11 cellular contexts compared by ENCODE assay signal in the genomic region with DNA sequence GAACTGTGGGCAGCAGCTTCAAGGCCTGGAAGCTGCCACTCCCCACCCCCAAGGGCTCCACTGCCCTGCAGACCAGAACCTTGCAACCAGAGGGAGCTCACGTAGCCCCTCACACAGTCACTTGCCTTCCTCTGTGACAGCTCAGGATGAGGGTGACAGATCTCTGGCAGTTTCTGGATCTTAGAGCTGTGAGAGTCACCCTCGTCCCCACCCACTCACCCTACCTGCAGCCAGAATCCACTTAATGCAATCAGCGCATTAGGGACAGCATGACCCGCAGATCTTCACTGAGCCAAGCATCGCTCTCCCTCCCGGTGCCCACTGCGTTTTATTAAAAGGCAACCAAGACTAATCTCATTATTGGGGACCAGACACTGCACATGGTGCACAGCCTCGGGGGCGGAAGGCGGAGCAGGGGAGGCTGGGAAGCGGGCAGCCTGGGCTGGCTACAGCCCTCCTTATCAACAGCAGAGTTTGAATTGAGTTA. TPM values are rescaled to one million over a fixed set of nuclear protein-coding genes. Genes with fewer than 3 reads are reported as not detected.
DNase-seq lines count a peak whose midpoint lies in the region; ATAC-seq lines count a peak whose summit lies in the region.
"Had no signal": no experiment of that assay in that cellular context is flagged by ENCODE, and none has a peak within 500 bp of the region (broad histone marks: within the 10 kb centered on the region; RNA-seq: fewer than 3 reads in every experiment).

No MANE protein-coding gene starts in this region.

- no peak overlapping the region for H3K4me3 Mint-ChIP-seq in activated CD4-positive, alpha-beta T cell treated with anti-CD3 and anti-CD28 coated beads, Interleukin-2, amount 10 ng/mL, durations not matched to agents 7 days and 5 days
- H3K4me3 Mint-ChIP-seq in stimulated activated memory B cell treated with anti-CD40 and anti-IgM and Interleukin-4, amounts not matched to agents 10 μg/mL and 1 μg/mL and 100 μg/mL, for 72 hours: no peak overlapping the region

- POLR2A ChIA-PET in activated CD4-positive, alpha-beta T cell treated with anti-CD3 and anti-CD28 coated beads, Interleukin-2, amount 10 ng/mL, durations not matched to agents 7 days and 5 days (lab: Charles Lee): no interaction called here

- no peak for ATAC-seq in stimulated activated memory B cell treated with anti-CD40 and anti-IgM and Interleukin-4, amounts not matched to agents 10 μg/mL and 1 μg/mL and 100 μg/mL, for 72 hours
- ATAC-seq in HG03432 (IDR thresholded peaks at IDR 0.05; ENCODE audit: unreplicated experiment) (no peak), HG03442 (IDR thresholded peaks at IDR 0.05; ENCODE audit: unreplicated experiment) (no peak), HG02642 (IDR thresholded peaks at IDR 0.05; ENCODE audit: poor library complexity, unreplicated experiment) (no peak)

- H3K27ac Mint-ChIP-seq in activated CD4-positive, alpha-beta T cell treated with anti-CD3 and anti-CD28 coated beads, Interleukin-2, amount 10 ng/mL, durations not matched to agents 7 days and 5 days: peak overlapping the region; percentile 81
- peak overlapping the region; percentile 54 for H3K27ac Mint-ChIP-seq in stimulated activated memory B cell treated with anti-CD40 and anti-IgM and Interleukin-4, amounts not matched to agents 10 μg/mL and 1 μg/mL and 100 μg/mL, for 72 hours

- H3K27ac ChIP-seq in effector memory CD4-positive, alpha-beta T cell (ENCODE audit: insufficient read depth, low read length, poor library complexity, severe bottlenecking): peak overlapping the region; percentile 27
- H3K27ac ChIP-seq: HL-60 had no signal

- H3K4me1 ChIP-seq in effector memory CD4-positive, alpha-beta T cell (ENCODE audit: control insufficient read depth, insufficient read depth, low read length, poor library complexity, severe bottlenecking): peaks cover 44% of the 10 kb centered on the region

- H3K27me3 ChIP-seq in effector memory CD4-positive, alpha-beta T cell (replicated peaks; ENCODE audit: control insufficient read depth, insufficient read depth, low read length, poor library complexity, severe bottlenecking): no peaks in the 10 kb centered on the region

- H3K4me3 ChIP-seq in effector memory CD4-positive, alpha-beta T cell (ENCODE audit: insufficient read depth, low read depth, low read length, poor library complexity, severe bottlenecking): no peak overlapping the region

- H3K36me3 Mint-ChIP-seq in activated CD4-positive, alpha-beta T cell treated with anti-CD3 and anti-CD28 coated beads, Interleukin-2, amount 10 ng/mL, durations not matched to agents 7 days and 5 days (ENCODE audit: low read depth): peaks cover 9% of the 10 kb centered on the region
- no peaks in the 10 kb centered on the region for H3K36me3 Mint-ChIP-seq in stimulated activated memory B cell treated with anti-CD40 and anti-IgM and Interleukin-4, amounts not matched to agents 10 μg/mL and 1 μg/mL and 100 μg/mL, for 72 hours

- no peaks in the 10 kb centered on the region for H3K9me3 Mint-ChIP-seq in activated CD4-positive, alpha-beta T cell treated with anti-CD3 and anti-CD28 coated beads, Interleukin-2, amount 10 ng/mL, durations not matched to agents 7 days and 5 days
- H3K9me3 Mint-ChIP-seq in stimulated activated memory B cell treated with anti-CD40 and anti-IgM and Interleukin-4, amounts not matched to agents 10 μg/mL and 1 μg/mL and 100 μg/mL, for 72 hours: no peaks in the 10 kb centered on the region

- peaks cover 12% of the 10 kb centered on the region for H3K27me3 Mint-ChIP-seq in activated CD4-positive, alpha-beta T cell treated with anti-CD3 and anti-CD28 coated beads, Interleukin-2, amount 10 ng/mL, durations not matched to agents 7 days and 5 days
- no peaks in the 10 kb centered on the region for H3K27me3 Mint-ChIP-seq in stimulated activated memory B cell treated with anti-CD40 and anti-IgM and Interleukin-4, amounts not matched to agents 10 μg/mL and 1 μg/mL and 100 μg/mL, for 72 hours

- H3K9me3 ChIP-seq in effector memory CD4-positive, alpha-beta T cell (ENCODE audit: control insufficient read depth, low read length): no peaks in the 10 kb centered on the region
- H3K9me3 ChIP-seq: Caco-2 had no signal

- H3K36me3 ChIP-seq in effector memory CD4-positive, alpha-beta T cell (ENCODE audit: control insufficient read depth, insufficient read depth, low read length): no peaks in the 10 kb centered on the region

- CTCF ChIA-PET in activated CD4-positive, alpha-beta T cell treated with anti-CD3 and anti-CD28 coated beads, Interleukin-2, amount 10 ng/mL, durations not matched to agents 7 days and 5 days (lab: Charles Lee): interaction anchor here (0.5 to 6.0 kb wide), 6 partner anchors 10 to 144 kb away, joined by 3 to 57 read pairs (median 8); a partner anchor contains a TSS

- no peak for DNase-seq in activated CD4-positive, alpha-beta T cell treated with anti-CD3 and anti-CD28 coated beads, Interleukin-2, amount 10 ng/mL, durations not matched to agents 7 days and 5 days
- DNase-seq in activated CD4-positive, alpha-beta T cell treated with anti-CD3 and anti-CD28 coated beads for 1 hour: no peak
- peak; percentile 98 for DNase-seq in NCI-H82 (lab: John Stamatoyannopoulos, UW)
- DNase-seq in effector memory CD4-positive, alpha-beta T cell: no peak
- DNase-seq: activated CD8-positive, alpha-beta memory T cell treated with anti-CD3 and anti-CD28 coated beads, Interleukin-2, amount 50 U/mL, for 4 hours had no signal

- H3K4me1 Mint-ChIP-seq in activated CD4-positive, alpha-beta T cell treated with anti-CD3 and anti-CD28 coated beads, Interleukin-2, amount 10 ng/mL, durations not matched to agents 7 days and 5 days: peaks cover 43% of the 10 kb centered on the region
- peaks cover 26% of the 10 kb centered on the region for H3K4me1 Mint-ChIP-seq in stimulated activated memory B cell treated with anti-CD40 and anti-IgM and Interleukin-4, amounts not matched to agents 10 μg/mL and 1 μg/mL and 100 μg/mL, for 72 hours

RNA-seq across cellular contexts. Expression of a gene that starts 3.5 kb away (rescaled TPM):
- 1 to 10 TPM; 7.9 to 9.5 TPM for total RNA-seq in activated CD4-positive, alpha-beta T cell treated with anti-CD3 and anti-CD28 coated beads, Interleukin-2, amount 10 ng/mL, durations not matched to agents 7 days and 5 days

RNA-seq across cellular contexts. Expression of a gene that starts 34.3 kb away (rescaled TPM):
- total RNA-seq in activated CD4-positive, alpha-beta T cell treated with anti-CD3 and anti-CD28 coated beads, Interleukin-2, amount 10 ng/mL, durations not matched to agents 7 days and 5 days: 1 to 10 TPM; 4.1 to 5.9 TPM
